ENCODE assay signal across 8 cellular contexts in genomic region chr10:47047577-47048532, GRCh38.
A peak's percentile ranks its signal among the peaks of the same experiment; 100 is the strongest.
DNase-seq lines count a peak whose midpoint lies in the region; ATAC-seq and TF ChIP-seq lines count a peak whose summit lies in the region.

No MANE protein-coding gene starts in this region.

- in situ Hi-C loops in transverse colon (cut with MboI; ENCODE audit: low pct_ligation_motif_present in 1 of 4, low pct_unique_long_range_greater_than_20kb in 1 of 4, low sequenced_read_pairs in 3 of 4) = loop anchor here in 1 of 4 donors (25.0 kb wide), 1 partner anchor 264 kb away; the partner anchor contains the start of genes GDF10 and GDF2

- H3K27ac ChIP-seq in SJCRH30 (no peak overlapping the region), foreskin keratinocyte (no peak overlapping the region), ovary (no peak overlapping the region), transverse colon (no peak overlapping the region)

- TF ChIP-seq CTCF in foreskin keratinocyte (conservative IDR thresholded peaks at IDR 0.05) (peak; percentile 93), ovary (IDR thresholded peaks at IDR 0.05) (peak in 1 of 3 donors; percentile 34), transverse colon (IDR thresholded peaks at IDR 0.05) (peak; percentile 71 to 91 (median 82))

- TF ChIP-seq EP300 in ovary (IDR thresholded peaks at IDR 0.05) (no peak), transverse colon (IDR thresholded peaks at IDR 0.05; ENCODE audit: low read depth) (no peak)

- TF ChIP-seq POLR2A in ovary (IDR thresholded peaks at IDR 0.05) (no peak), transverse colon (IDR thresholded peaks at IDR 0.05) (no peak)

- 40 to 47% (median 46%) methylated on average over 15 of the region's 15 CpGs for WGBS in ovary, 3 donors
- WGBS in transverse colon (ENCODE audit: low coverage in 1 of 2), 2 donors = 25 to 50% methylated on average over 5 to 13 of the region's 15 CpGs

- intact Hi-C loops in ovary (cut with DNase I) (no loop called here), transverse colon (cut with DNase I; ENCODE audit: low total_unique reads) (loop anchor here (2.0 kb wide), 1 partner anchor 265 kb away; no protein-coding TSS in a partner anchor)

- no peaks in the 10 kb centered on the region for H3K27me3 ChIP-seq in SJCRH30
- H3K27me3 ChIP-seq in foreskin keratinocyte = peaks cover 4% of the 10 kb centered on the region
- no peaks in the 10 kb centered on the region for H3K27me3 ChIP-seq in ovary
- H3K27me3 ChIP-seq in transverse colon = no peaks in the 10 kb centered on the region

- ATAC-seq in foreskin keratinocyte (peak; percentile 69), GM18861 (IDR thresholded peaks at IDR 0.05; ENCODE audit: unreplicated experiment) (no peak)

- H3K36me3 ChIP-seq in SJCRH30 (no peaks in the 10 kb centered on the region), ovary (no peaks in the 10 kb centered on the region), transverse colon (no peaks in the 10 kb centered on the region)

- H3K4me3 ChIP-seq in SJCRH30 (no peak overlapping the region), ovary (no peak overlapping the region), transverse colon (no peak overlapping the region)

- peak; percentile 54 for DNase-seq in EL
- DNase-seq in HK-2 (ENCODE audit: unreplicated experiment) = peak; percentile 79
- peak; percentile 27 to 62 for DNase-seq in SJCRH30
- DNase-seq in activated effector memory CD4-positive, alpha-beta T cell treated with anti-CD3 and anti-CD28 coated beads, Interleukin-2, amount 50 U/mL, for 16 hours = peak; percentile 92
- DNase-seq in foreskin keratinocyte = peak; percentile 5 to 27
- peak in 3 of 5 donors; percentile 33 to 59 (median 41) for DNase-seq in ovary
- DNase-seq in transverse colon = peak; percentile 83

- H3K4me1 ChIP-seq in SJCRH30 = no peaks in the 10 kb centered on the region
- no peaks in the 10 kb centered on the region for H3K4me1 ChIP-seq in foreskin keratinocyte
- H3K4me1 ChIP-seq in ovary (ENCODE audit: insufficient read depth) = no peaks in the 10 kb centered on the region
- no peaks in the 10 kb centered on the region for H3K4me1 ChIP-seq in transverse colon

- H3K9me3 ChIP-seq in SJCRH30 (replicated peaks) (no peaks in the 10 kb centered on the region), ovary (no peaks in the 10 kb centered on the region), transverse colon (no peaks in the 10 kb centered on the region)

Comparison
In these comparisons a context has a peak if more than half of its experiments do, and no peak if none do; other contexts are left out.
1. DNase-seq: peak in every context shown above with its lines; median percentile 92 in activated effector memory CD4-positive, alpha-beta T cell treated with anti-CD3 and anti-CD28 coated beads, Interleukin-2, amount 50 U/mL, for 16 hours; 83 in transverse colon; 79 in HK-2; 54 in EL; 44 in SJCRH30; 41 in ovary; 16 in foreskin keratinocyte.